Comparison of ENCODE assay signal across 1 cellular context in the genomic region with DNA sequence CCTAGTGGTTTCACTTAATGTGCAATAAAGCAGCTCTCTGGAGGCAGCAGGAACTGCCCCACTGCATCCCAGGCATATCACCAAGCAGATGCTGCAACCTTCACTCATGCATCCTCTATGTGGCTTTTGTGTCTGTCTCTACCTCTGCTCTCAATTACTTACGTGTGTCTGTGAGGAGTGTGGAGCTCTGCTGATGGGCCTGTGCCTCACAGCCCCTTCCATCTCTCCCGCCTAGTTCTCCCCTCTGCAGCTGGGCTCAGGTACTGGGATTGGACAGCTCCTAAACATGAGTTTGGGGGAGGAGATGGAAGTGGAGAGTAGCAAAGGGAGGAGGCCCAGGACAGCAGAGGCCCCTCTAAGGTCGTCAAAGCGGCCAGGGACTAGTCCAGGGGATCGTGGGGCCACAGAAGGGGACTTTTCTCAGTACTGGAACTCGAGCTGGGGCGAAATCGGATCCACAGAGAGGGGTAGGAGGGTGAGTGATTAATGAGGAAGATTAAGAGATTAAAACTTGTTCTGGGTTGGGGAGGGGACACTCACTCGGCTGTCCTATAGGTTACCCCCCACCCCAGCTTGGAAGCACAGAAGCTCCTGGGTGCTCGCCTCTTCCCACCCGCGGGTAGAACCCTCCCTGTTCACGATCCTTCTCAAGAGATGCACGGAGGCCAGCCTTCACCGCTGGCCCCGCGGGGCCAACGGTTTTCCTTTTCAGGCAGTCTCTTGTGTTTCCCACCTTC.
TF ChIP-seq lines count a peak whose summit lies in the region.

No MANE protein-coding gene starts in this region.

TF ChIP-seq in WTC11, 78 proteins besides CTCF, POLR2A, EP300 and RAD21 (continued from another document):
- TF ChIP-seq NFE2L1 (CRISPR knock-in tag; IDR thresholded peaks at IDR 0.05), result no peak
- TF ChIP-seq MYBL2 (CRISPR knock-in tag; IDR thresholded peaks at IDR 0.05), result no peak
- no peak for TF ChIP-seq ZBTB21 (CRISPR knock-in tag; IDR thresholded peaks at IDR 0.05; ENCODE audit: borderline replicate concordance)
- TF ChIP-seq, protein P1, sequence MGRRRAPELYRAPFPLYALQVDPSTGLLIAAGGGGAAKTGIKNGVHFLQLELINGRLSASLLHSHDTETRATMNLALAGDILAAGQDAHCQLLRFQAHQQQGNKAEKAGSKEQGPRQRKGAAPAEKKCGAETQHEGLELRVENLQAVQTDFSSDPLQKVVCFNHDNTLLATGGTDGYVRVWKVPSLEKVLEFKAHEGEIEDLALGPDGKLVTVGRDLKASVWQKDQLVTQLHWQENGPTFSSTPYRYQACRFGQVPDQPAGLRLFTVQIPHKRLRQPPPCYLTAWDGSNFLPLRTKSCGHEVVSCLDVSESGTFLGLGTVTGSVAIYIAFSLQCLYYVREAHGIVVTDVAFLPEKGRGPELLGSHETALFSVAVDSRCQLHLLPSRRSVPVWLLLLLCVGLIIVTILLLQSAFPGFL (CRISPR knock-in tag; IDR thresholded peaks at IDR 0.05; ENCODE audit: borderline replicate concordance), result no peak
- TF ChIP-seq, protein P2, sequence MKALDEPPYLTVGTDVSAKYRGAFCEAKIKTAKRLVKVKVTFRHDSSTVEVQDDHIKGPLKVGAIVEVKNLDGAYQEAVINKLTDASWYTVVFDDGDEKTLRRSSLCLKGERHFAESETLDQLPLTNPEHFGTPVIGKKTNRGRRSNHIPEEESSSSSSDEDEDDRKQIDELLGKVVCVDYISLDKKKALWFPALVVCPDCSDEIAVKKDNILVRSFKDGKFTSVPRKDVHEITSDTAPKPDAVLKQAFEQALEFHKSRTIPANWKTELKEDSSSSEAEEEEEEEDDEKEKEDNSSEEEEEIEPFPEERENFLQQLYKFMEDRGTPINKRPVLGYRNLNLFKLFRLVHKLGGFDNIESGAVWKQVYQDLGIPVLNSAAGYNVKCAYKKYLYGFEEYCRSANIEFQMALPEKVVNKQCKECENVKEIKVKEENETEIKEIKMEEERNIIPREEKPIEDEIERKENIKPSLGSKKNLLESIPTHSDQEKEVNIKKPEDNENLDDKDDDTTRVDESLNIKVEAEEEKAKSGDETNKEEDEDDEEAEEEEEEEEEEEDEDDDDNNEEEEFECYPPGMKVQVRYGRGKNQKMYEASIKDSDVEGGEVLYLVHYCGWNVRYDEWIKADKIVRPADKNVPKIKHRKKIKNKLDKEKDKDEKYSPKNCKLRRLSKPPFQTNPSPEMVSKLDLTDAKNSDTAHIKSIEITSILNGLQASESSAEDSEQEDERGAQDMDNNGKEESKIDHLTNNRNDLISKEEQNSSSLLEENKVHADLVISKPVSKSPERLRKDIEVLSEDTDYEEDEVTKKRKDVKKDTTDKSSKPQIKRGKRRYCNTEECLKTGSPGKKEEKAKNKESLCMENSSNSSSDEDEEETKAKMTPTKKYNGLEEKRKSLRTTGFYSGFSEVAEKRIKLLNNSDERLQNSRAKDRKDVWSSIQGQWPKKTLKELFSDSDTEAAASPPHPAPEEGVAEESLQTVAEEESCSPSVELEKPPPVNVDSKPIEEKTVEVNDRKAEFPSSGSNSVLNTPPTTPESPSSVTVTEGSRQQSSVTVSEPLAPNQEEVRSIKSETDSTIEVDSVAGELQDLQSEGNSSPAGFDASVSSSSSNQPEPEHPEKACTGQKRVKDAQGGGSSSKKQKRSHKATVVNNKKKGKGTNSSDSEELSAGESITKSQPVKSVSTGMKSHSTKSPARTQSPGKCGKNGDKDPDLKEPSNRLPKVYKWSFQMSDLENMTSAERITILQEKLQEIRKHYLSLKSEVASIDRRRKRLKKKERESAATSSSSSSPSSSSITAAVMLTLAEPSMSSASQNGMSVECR (CRISPR knock-in tag; IDR thresholded peaks at IDR 0.05; ENCODE audit: borderline replicate concordance), result no peak
- no peak for TF ChIP-seq ZNF416 (CRISPR knock-in tag; IDR thresholded peaks at IDR 0.05)
- TF ChIP-seq, protein P3, sequence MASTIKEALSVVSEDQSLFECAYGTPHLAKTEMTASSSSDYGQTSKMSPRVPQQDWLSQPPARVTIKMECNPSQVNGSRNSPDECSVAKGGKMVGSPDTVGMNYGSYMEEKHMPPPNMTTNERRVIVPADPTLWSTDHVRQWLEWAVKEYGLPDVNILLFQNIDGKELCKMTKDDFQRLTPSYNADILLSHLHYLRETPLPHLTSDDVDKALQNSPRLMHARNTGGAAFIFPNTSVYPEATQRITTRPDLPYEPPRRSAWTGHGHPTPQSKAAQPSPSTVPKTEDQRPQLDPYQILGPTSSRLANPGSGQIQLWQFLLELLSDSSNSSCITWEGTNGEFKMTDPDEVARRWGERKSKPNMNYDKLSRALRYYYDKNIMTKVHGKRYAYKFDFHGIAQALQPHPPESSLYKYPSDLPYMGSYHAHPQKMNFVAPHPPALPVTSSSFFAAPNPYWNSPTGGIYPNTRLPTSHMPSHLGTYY (CRISPR knock-in tag; IDR thresholded peaks at IDR 0.05), result no peak
- TF ChIP-seq ZNF263 (CRISPR knock-in tag; IDR thresholded peaks at IDR 0.05; ENCODE audit: low read depth), result no peak
- TF ChIP-seq, protein P4, sequence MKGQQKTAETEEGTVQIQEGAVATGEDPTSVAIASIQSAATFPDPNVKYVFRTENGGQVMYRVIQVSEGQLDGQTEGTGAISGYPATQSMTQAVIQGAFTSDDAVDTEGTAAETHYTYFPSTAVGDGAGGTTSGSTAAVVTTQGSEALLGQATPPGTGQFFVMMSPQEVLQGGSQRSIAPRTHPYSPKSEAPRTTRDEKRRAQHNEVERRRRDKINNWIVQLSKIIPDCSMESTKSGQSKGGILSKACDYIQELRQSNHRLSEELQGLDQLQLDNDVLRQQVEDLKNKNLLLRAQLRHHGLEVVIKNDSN (CRISPR knock-in tag; IDR thresholded peaks at IDR 0.05), result no peak
